In the genomic region with DNA sequence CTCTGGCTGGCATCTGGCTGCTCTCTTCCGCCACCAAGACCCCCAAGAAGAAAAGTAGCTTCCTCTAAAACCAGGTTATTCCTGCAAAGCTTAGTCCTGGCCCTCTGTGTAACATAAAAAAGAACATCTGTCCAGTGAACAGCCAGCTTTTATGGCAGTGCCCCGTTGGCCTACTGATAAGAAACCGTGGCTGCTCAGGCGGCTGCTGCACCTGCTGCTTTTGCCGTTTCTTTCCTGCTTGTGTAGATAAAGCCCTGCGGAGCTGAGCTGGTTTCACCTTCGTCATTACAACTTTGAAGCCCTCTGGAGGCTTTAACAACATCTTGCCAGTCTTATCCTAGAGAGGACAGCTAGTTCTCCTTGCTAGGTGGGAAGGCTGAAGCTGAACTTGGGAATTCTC, we compare ENCODE assay signal across 11 cellular contexts. TPM values are rescaled to one million over a fixed set of nuclear protein-coding genes. Genes with fewer than 3 reads are reported as not detected.
DNase-seq lines count a peak whose midpoint lies in the region; ATAC-seq, FAIRE-seq and TF ChIP-seq lines count a peak whose summit lies in the region.
"Had no signal": no experiment of that assay in that cellular context is flagged by ENCODE, and none has a peak within 500 bp of the region (broad histone marks: within the 10 kb centered on the region; RNA-seq: fewer than 3 reads in every experiment).

No MANE protein-coding gene starts in this region.

- H3K9ac ChIP-seq in GM12878 (ENCODE audit: control insufficient read depth, insufficient read depth, low read length) = no peak overlapping the region
- no peak overlapping the region for H3K9ac ChIP-seq in smooth muscle cell (ENCODE audit: low read depth)

- no peak for FAIRE-seq in GM12878 (lab: Jason Lieb, UNC)
- FAIRE-seq: astrocyte had no signal

- H3K4me1 Mint-ChIP-seq in activated CD4-positive, alpha-beta T cell treated with anti-CD3 and anti-CD28 coated beads, Interleukin-2, amount 10 ng/mL, durations not matched to agents 24 days and 14 days = peaks cover 16% of the 10 kb centered on the region

- no peak for TF ChIP-seq RAD21 in GM12878 (IDR thresholded peaks at IDR 0.05; ENCODE audit: insufficient read depth, low read depth, low read length)

- H3F3A ChIP-seq in smooth muscle cell (ENCODE audit: low read depth) = no peaks in the 10 kb centered on the region

- H3K9me3 Mint-ChIP-seq in activated CD4-positive, alpha-beta T cell treated with anti-CD3 and anti-CD28 coated beads, Interleukin-2, amount 10 ng/mL, durations not matched to agents 24 days and 14 days = no peaks in the 10 kb centered on the region

- POLR2A ChIA-PET in GM12878 (lab: Charles Lee) = no interaction called here

- H3K9me3 ChIP-seq in GM12878 (replicated peaks; ENCODE audit: control insufficient read depth, insufficient read depth, low read length) (no peaks in the 10 kb centered on the region), smooth muscle cell (replicated peaks; ENCODE audit: low read depth) (no peaks in the 10 kb centered on the region)

- intact Hi-C loops in activated CD4-positive, alpha-beta T cell treated with anti-CD3 and anti-CD28 coated beads, Interleukin-2, amount 10 ng/mL, durations not matched to agents 24 days and 14 days (cut with micrococcal nuclease) = no loop called here
- intact Hi-C loops in GM12878 (cut with micrococcal nuclease; ENCODE audit: unreplicated experiment) = no loop called here

- no peak overlapping the region for H3K27ac Mint-ChIP-seq in activated CD4-positive, alpha-beta T cell treated with anti-CD3 and anti-CD28 coated beads, Interleukin-2, amount 10 ng/mL, durations not matched to agents 24 days and 14 days

- ATAC-seq in HG03095 (IDR thresholded peaks at IDR 0.05; ENCODE audit: unreplicated experiment) (peak; percentile 76), GM12878 (peak; percentile 74), GM21528 (IDR thresholded peaks at IDR 0.05; ENCODE audit: low FRiP score, unreplicated experiment) (no peak)

- H4K20me1 ChIP-seq in GM12878 (ENCODE audit: control insufficient read depth, insufficient read depth) (no peaks in the 10 kb centered on the region), smooth muscle cell (ENCODE audit: low read depth) (no peaks in the 10 kb centered on the region)

- TF ChIP-seq CTCF in GM12878 (IDR thresholded peaks at IDR 0.05 in 2 of 3, conservative IDR thresholded peaks at IDR 0.05 in 1 of 3; ENCODE audit: control insufficient read depth in 2 of 3, extremely low read depth in 1 of 3, insufficient read depth in 1 of 3, low read depth in 3 of 3, low read length in 3 of 3) (no peak), smooth muscle cell (IDR thresholded peaks at IDR 0.05; ENCODE audit: borderline replicate concordance, insufficient read depth, poor library complexity, severe bottlenecking) (no peak)

- H3K27ac ChIP-seq in GM12878 (ENCODE audit: control insufficient read depth, insufficient read depth) (no peak overlapping the region), smooth muscle cell (ENCODE audit: low read depth) (no peak overlapping the region)

- SMC1A ChIA-PET in GM12878 (lab: Charles Lee; ENCODE audit: uncharacterized antibody, unreplicated experiment) = interaction anchor here (1.0 to 2.0 kb wide), 5 partner anchors 19 to 53 kb away, joined by 3 to 5 read pairs (median 3); no protein-coding TSS in a partner anchor

- H3K4me2 ChIP-seq in GM12878 (ENCODE audit: control insufficient read depth, insufficient read depth) (peak overlapping the region; percentile 6; the same call in 1 of the 2 replicates), smooth muscle cell (no peak overlapping the region)

- H3K36me3 ChIP-seq in GM12878 (ENCODE audit: control insufficient read depth in 2 of 2, insufficient read depth in 2 of 2, low read length in 1 of 2) (no peaks in the 10 kb centered on the region), smooth muscle cell (ENCODE audit: low read depth) (no peaks in the 10 kb centered on the region)

- H3K27me3 ChIP-seq in GM12878 (replicated peaks in 1 of 2; ENCODE audit: control insufficient read depth in 2 of 2, insufficient read depth in 2 of 2, low read length in 1 of 2) = no peaks in the 10 kb centered on the region
- no peaks in the 10 kb centered on the region for H3K27me3 ChIP-seq in smooth muscle cell (ENCODE audit: low read depth)

- BruUV-seq in GM12878 (replicated peaks; lab: Mats Ljungman, UMichigan) = no TSS peak

- H2AFZ ChIP-seq in GM12878 (ENCODE audit: control insufficient read depth, low read depth, low read length) (peak overlapping the region; percentile 37), smooth muscle cell (ENCODE audit: low read depth) (no peak overlapping the region)

- CTCF ChIA-PET in GM12878 (lab: Yijun Ruan, JAX) = interaction anchor here (0.8 to 2.5 kb wide), 7 partner anchors 22 to 306 kb away, joined by 3 to 9 read pairs (median 3); a partner anchor contains a TSS

- 65% methylated on average over 7 of the region's 7 CpGs for WGBS in GM12878 (ENCODE audit: insufficient coverage, insufficient replicate concordance, low lambda C conversion rate, missing lambda C conversion rate)
- WGBS in smooth muscle cell (ENCODE audit: low lambda C conversion rate) = 85% methylated on average over 7 of the region's 7 CpGs

- H3K4me3 ChIP-seq in GM12878 (no peak overlapping the region), smooth muscle cell (peak overlapping the region; percentile 31)

- TF ChIP-seq EP300 in GM12878 (IDR thresholded peaks at IDR 0.05; ENCODE audit: borderline replicate concordance in 1 of 2, control insufficient read depth in 1 of 2, low read depth in 2 of 2, low read length in 2 of 2) = no peak

- RAD21 ChIA-PET in GM12878 (lab: Charles Lee; ENCODE audit: unreplicated experiment) = interaction anchor here (1.2 kb wide), 1 partner anchor 172 kb away, joined by 3 read pairs; a partner anchor contains a TSS

- H3K4me1 ChIP-seq in GM12878 (ENCODE audit: control insufficient read depth, insufficient read depth, low read length) (peaks cover 10% of the 10 kb centered on the region), smooth muscle cell (ENCODE audit: low read depth) (no peaks in the 10 kb centered on the region)

- no peaks in the 10 kb centered on the region for H3K36me3 Mint-ChIP-seq in activated CD4-positive, alpha-beta T cell treated with anti-CD3 and anti-CD28 coated beads, Interleukin-2, amount 10 ng/mL, durations not matched to agents 24 days and 14 days (ENCODE audit: low read depth)

- in situ Hi-C loops in GM12878 (cut with MboI) = no loop called here

- H3K27me3 Mint-ChIP-seq in activated CD4-positive, alpha-beta T cell treated with anti-CD3 and anti-CD28 coated beads, Interleukin-2, amount 10 ng/mL, durations not matched to agents 24 days and 14 days = no peaks in the 10 kb centered on the region

- H3K79me2 ChIP-seq in GM12878 (ENCODE audit: control insufficient read depth, insufficient read depth, low read length) (no peaks in the 10 kb centered on the region), smooth muscle cell (ENCODE audit: low read depth) (no peaks in the 10 kb centered on the region)

- no peak for DNase-seq in activated CD4-positive, alpha-beta T cell treated with anti-CD3 and anti-CD28 coated beads, Interleukin-2, amount 10 ng/mL, durations not matched to agents 24 days and 14 days
- DNase-seq in activated CD4-positive, alpha-beta T cell treated with anti-CD3 and anti-CD28 coated beads for 1 hour = no peak
- DNase-seq in GM12878 (ENCODE audit: low read depth, low spot score) = no peak
- DNase-seq in smooth muscle cell (lab: John Stamatoyannopoulos, UW; ENCODE audit: unreplicated experiment) = no peak
- DNase-seq in NOMO-1 treated with dmso at 0.1 percent for 144 hours (lab: John Stamatoyannopoulos, UW; ENCODE audit: unreplicated experiment) = no peak
- DNase-seq in NCI-H345 treated with DMSO at 0.1 percent for 48 hours (lab: John Stamatoyannopoulos, UW; ENCODE audit: unreplicated experiment) = no peak
- DNase-seq: foreskin melanocyte, NCI-H2081 treated with DMSO at 0.1 percent for 48 hours had no signal

- no peak for TF ChIP-seq POLR2A in GM12878 (IDR thresholded peaks at IDR 0.05; ENCODE audit: low read depth, low read length)

- peak overlapping the region; percentile 7 for H3K4me3 Mint-ChIP-seq in activated CD4-positive, alpha-beta T cell treated with anti-CD3 and anti-CD28 coated beads, Interleukin-2, amount 10 ng/mL, durations not matched to agents 24 days and 14 days

RNA-seq across cellular contexts. Expression of a gene that starts 20.5 kb away (rescaled TPM):
- 30.3 and 32.0 TPM in 2 replicates for total RNA-seq in activated CD4-positive, alpha-beta T cell treated with anti-CD3 and anti-CD28 coated beads, Interleukin-2, amount 10 ng/mL, durations not matched to agents 24 days and 14 days
- 0.56 and 1.3 TPM in 2 replicates for total RNA-seq in GM12878 (2013; cell fraction: nucleolus; rRNA removed)
- total RNA-seq in GM12878 (2014; rRNA removed) (0.05 TPM in 1 of 2 replicates, not detected in the other), GM12878 (2014; rRNA removed; fragmentation: Illumina TruSeq; extraction: Trizol) (0.05 and 0.18 TPM in 2 replicates), GM12878 (2021) (0.21 TPM in 1 of 2 replicates, not detected in the other), smooth muscle cell (3.5 and 4.8 TPM in 2 replicates)
- polyA plus RNA-seq in GM12878 (2011; ENCODE audit: low read depth) = not detected
- polyA plus RNA-seq in GM12878 (2011; rRNA removed) (1.2 and 2.1 TPM in 2 replicates), GM12878 (2014; fragmentation: Illumina TruSeq; extraction: Trizol) (0.07 and 0.10 TPM in 2 replicates), GM12878 (2014; fragmentation: Nextera tagmentation; extraction: Ambion mirVana) (under 1 TPM; 0.04 to 0.24 TPM), GM12878 (2014; rRNA removed) (0.05 and 0.06 TPM in 2 replicates), GM12878 (2016; fragmentation: Nextera tagmentation; extraction: Ambion mirVana) (under 1 TPM in 1 of 2 experiments, not detected in 1; 0.47 TPM), smooth muscle cell (2.6 and 3.5 TPM in 2 replicates)
- 2.2 and 2.8 TPM in 2 replicates for polyA plus RNA-seq in GM12878 (2011; cell fraction: cytosol; rRNA removed)
- 4.0 and 5.8 TPM in 2 replicates for polyA plus RNA-seq in GM12878 (2011; cell fraction: nucleus; rRNA removed)
- 0.08 TPM in 1 of 2 replicates, not detected in the other for polyA plus RNA-seq in GM12878 (2012)
- 2.7 and 3.7 TPM in 2 replicates for polyA minus RNA-seq in GM12878 (2011; rRNA and poly(A)+ RNA removed)
- polyA minus RNA-seq in GM12878 (2011; cell fraction: cytosol; rRNA and poly(A)+ RNA removed) = 1.0 and 1.7 TPM in 2 replicates
- 1.1 and 1.3 TPM in 2 replicates for polyA minus RNA-seq in GM12878 (2011; cell fraction: nucleus; rRNA and poly(A)+ RNA removed)

RNA-seq across cellular contexts. Expression of a gene that starts 43.9 kb away (rescaled TPM):
- 26.7 and 29.2 TPM in 2 replicates for total RNA-seq in activated CD4-positive, alpha-beta T cell treated with anti-CD3 and anti-CD28 coated beads, Interleukin-2, amount 10 ng/mL, durations not matched to agents 24 days and 14 days
- 13.5 and 15.1 TPM in 2 replicates for total RNA-seq in GM12878 (2013; cell fraction: nucleolus; rRNA removed)
- 20.6 and 23.7 TPM in 2 replicates for total RNA-seq in GM12878 (2014; rRNA removed)
- total RNA-seq in GM12878 (2014; rRNA removed; fragmentation: Illumina TruSeq; extraction: Trizol) = 21.8 and 22.5 TPM in 2 replicates
- 26.1 and 27.1 TPM in 2 replicates for total RNA-seq in GM12878 (2021)
- 20.2 TPM for polyA plus RNA-seq in GM12878 (2011; ENCODE audit: low read depth)
- 20.9 and 21.6 TPM in 2 replicates for polyA plus RNA-seq in GM12878 (2011; rRNA removed)
- 13.0 and 14.3 TPM in 2 replicates for polyA plus RNA-seq in GM12878 (2011; cell fraction: cytosol; rRNA removed)
- 8.7 and 10.9 TPM in 2 replicates for polyA plus RNA-seq in GM12878 (2011; cell fraction: nucleus; rRNA removed)
- 26.1 and 28.5 TPM in 2 replicates for polyA plus RNA-seq in GM12878 (2012)
- polyA plus RNA-seq in GM12878 (2014; fragmentation: Illumina TruSeq; extraction: Trizol) = 24.5 and 26.9 TPM in 2 replicates
- polyA plus RNA-seq in GM12878 (2014; fragmentation: Nextera tagmentation; extraction: Ambion mirVana) = 10 to 100 TPM; 15.6 to 24.8 TPM
- polyA plus RNA-seq in GM12878 (2014; rRNA removed) = 17.0 and 17.6 TPM in 2 replicates
- 10 to 100 TPM; 17.2 to 17.7 TPM for polyA plus RNA-seq in GM12878 (2016; fragmentation: Nextera tagmentation; extraction: Ambion mirVana)
- polyA minus RNA-seq in GM12878 (2011; rRNA and poly(A)+ RNA removed) = 10.5 and 10.6 TPM in 2 replicates
- polyA minus RNA-seq in GM12878 (2011; cell fraction: cytosol; rRNA and poly(A)+ RNA removed) = 6.4 and 6.9 TPM in 2 replicates
- 4.8 and 5.5 TPM in 2 replicates for polyA minus RNA-seq in GM12878 (2011; cell fraction: nucleus; rRNA and poly(A)+ RNA removed)
- 31.6 and 45.8 TPM in 2 replicates for total RNA-seq in smooth muscle cell
- polyA plus RNA-seq in smooth muscle cell = 22.4 and 24.2 TPM in 2 replicates

RNA-seq across cellular contexts. Expression of a gene that starts 58.6 kb away (rescaled TPM):
- 24.9 and 31.7 TPM in 2 replicates for total RNA-seq in activated CD4-positive, alpha-beta T cell treated with anti-CD3 and anti-CD28 coated beads, Interleukin-2, amount 10 ng/mL, durations not matched to agents 24 days and 14 days
- total RNA-seq in GM12878 (2013; cell fraction: nucleolus; rRNA removed) = 4.6 and 5.3 TPM in 2 replicates
- 15.5 and 18.2 TPM in 2 replicates for total RNA-seq in GM12878 (2014; rRNA removed)
- 29.7 and 30.4 TPM in 2 replicates for total RNA-seq in GM12878 (2014; rRNA removed; fragmentation: Illumina TruSeq; extraction: Trizol)
- 16.2 and 17.5 TPM in 2 replicates for total RNA-seq in GM12878 (2021)
- 18.5 TPM for polyA plus RNA-seq in GM12878 (2011; ENCODE audit: low read depth)
- 26.3 and 43.2 TPM in 2 replicates for polyA plus RNA-seq in GM12878 (2011; rRNA removed)
- polyA plus RNA-seq in GM12878 (2011; cell fraction: cytosol; rRNA removed) = 4.2 and 4.4 TPM in 2 replicates
- polyA plus RNA-seq in GM12878 (2011; cell fraction: nucleus; rRNA removed) = 1.4 and 3.1 TPM in 2 replicates
- 18.2 and 34.8 TPM in 2 replicates for polyA plus RNA-seq in GM12878 (2012)
- polyA plus RNA-seq in GM12878 (2014; fragmentation: Illumina TruSeq; extraction: Trizol) = 30.6 and 42.8 TPM in 2 replicates
- 10 to 100 TPM in 1 of 2 experiments, 1 to 10 TPM in 1; 8.1 to 14.9 TPM for polyA plus RNA-seq in GM12878 (2014; fragmentation: Nextera tagmentation; extraction: Ambion mirVana)
- polyA plus RNA-seq in GM12878 (2014; rRNA removed) = 13.8 and 18.6 TPM in 2 replicates
- polyA plus RNA-seq in GM12878 (2016; fragmentation: Nextera tagmentation; extraction: Ambion mirVana) = 10 to 100 TPM; 17.3 to 19.8 TPM
- 5.9 and 12.3 TPM in 2 replicates for polyA minus RNA-seq in GM12878 (2011; rRNA and poly(A)+ RNA removed)
- 6.3 and 12.3 TPM in 2 replicates for polyA minus RNA-seq in GM12878 (2011; cell fraction: cytosol; rRNA and poly(A)+ RNA removed)
- 1.7 and 1.8 TPM in 2 replicates for polyA minus RNA-seq in GM12878 (2011; cell fraction: nucleus; rRNA and poly(A)+ RNA removed)
- total RNA-seq in smooth muscle cell = 110 and 165 TPM in 2 replicates
- 30.1 and 30.3 TPM in 2 replicates for polyA plus RNA-seq in smooth muscle cell
